Comparison of ENCODE assay signal across 1 cellular context in the genomic region with DNA sequence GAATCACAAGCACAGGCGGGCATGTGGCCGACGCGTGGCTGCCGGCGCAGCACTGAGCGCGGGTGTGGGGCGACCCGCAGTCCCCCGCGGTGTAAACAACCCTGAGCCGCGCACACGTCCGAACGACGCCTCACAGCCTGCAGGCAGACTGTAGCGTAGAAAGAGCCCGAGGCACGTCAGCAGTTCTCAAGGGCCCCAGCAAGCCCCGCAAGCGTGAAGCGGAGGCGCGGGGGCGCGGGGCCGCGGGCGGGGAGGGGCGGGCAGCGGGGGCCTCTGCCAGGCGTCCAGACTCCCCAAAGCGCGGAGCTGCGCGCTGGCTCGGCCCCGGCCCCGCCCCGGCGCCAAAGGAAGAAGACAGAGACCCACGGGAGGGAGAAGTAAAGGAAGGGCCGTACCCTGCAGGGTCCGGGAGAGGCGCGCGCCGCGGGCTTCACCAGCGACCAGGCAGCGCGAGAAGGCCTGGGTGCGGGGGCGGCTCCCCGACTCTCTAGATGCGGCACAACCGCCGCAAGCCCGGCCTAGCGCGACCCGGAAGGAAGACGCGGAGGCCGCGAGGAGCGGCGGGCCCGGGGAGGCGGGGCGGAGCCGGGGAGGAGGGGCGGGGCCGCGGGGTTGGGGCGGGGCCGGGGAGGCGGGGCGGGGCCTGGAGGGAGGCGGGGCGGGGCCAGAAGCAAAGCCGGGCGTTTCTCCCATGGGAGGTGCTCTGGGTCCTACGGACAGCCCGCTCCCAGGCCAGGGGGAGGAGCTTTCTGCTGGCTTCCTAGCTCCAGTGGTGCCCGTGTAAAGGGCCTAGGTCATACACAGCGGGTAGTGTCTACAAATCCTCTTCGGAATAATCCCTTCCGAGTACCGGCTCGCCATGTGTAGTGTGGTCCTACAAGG.
TF ChIP-seq lines count a peak whose summit lies in the region.

A gene (minus strand): TSS at position 536 of the 882 bp plus-strand sequence. CDS start 20,958 bp downstream, outside the sequence.

TF ChIP-seq in HCT116, 20 proteins besides CTCF, POLR2A, EP300 and RAD21 (continued from another document):
- TF ChIP-seq SIN3A (IDR thresholded peaks at IDR 0.05; ENCODE audit: low read depth): peak; percentile 45; the same call in 1 of the 2 replicates
- TF ChIP-seq YY1 (IDR thresholded peaks at IDR 0.05; ENCODE audit: extremely low read depth, insufficient replicate concordance, low read depth, low read length): peak; percentile 6
- TF ChIP-seq EGR1 (IDR thresholded peaks at IDR 0.05; ENCODE audit: low read depth): peak; percentile 85
- TF ChIP-seq SRF (IDR thresholded peaks at IDR 0.05; ENCODE audit: low read depth): no peak
- TF ChIP-seq, protein P1, sequence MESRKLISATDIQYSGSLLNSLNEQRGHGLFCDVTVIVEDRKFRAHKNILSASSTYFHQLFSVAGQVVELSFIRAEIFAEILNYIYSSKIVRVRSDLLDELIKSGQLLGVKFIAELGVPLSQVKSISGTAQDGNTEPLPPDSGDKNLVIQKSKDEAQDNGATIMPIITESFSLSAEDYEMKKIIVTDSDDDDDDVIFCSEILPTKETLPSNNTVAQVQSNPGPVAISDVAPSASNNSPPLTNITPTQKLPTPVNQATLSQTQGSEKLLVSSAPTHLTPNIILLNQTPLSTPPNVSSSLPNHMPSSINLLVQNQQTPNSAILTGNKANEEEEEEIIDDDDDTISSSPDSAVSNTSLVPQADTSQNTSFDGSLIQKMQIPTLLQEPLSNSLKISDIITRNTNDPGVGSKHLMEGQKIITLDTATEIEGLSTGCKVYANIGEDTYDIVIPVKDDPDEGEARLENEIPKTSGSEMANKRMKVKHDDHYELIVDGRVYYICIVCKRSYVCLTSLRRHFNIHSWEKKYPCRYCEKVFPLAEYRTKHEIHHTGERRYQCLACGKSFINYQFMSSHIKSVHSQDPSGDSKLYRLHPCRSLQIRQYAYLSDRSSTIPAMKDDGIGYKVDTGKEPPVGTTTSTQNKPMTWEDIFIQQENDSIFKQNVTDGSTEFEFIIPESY (IDR thresholded peaks at IDR 0.05; ENCODE audit: extremely low read depth, insufficient replicate concordance, low read length): no peak
